In the genomic region with DNA sequence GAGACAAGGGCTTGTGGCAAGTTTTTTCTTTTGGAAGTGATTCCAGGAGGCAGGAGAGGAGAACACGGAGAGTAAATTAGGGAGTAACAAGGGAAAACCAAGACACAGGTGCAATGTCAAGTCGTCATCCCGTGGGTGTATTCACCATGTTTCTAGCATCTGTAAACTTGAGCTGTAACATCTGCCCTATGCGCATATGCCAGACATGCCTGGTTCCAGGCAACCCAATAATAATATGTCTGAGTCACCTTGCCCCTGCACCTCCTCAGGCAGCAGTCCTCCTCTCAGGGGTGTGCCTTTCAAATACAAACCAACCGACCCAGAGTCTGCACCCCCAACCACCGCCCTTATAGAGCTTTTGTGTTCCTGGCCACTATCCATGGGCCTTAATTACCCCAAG, we compare ENCODE assay signal across 24 cellular contexts.
DNase-seq lines count a peak whose midpoint lies in the region; ATAC-seq, FAIRE-seq and TF ChIP-seq lines count a peak whose summit lies in the region.
"Had no signal": no experiment of that assay in that cellular context is flagged by ENCODE, and none has a peak within 500 bp of the region (broad histone marks: within the 10 kb centered on the region; RNA-seq: fewer than 3 reads in every experiment).

No MANE protein-coding gene starts in this region.

- TF ChIP-seq CTCF in GM23338 (conservative IDR thresholded peaks at IDR 0.05; ENCODE audit: low read depth in 2 of 2): no peak
- no peak for TF ChIP-seq CTCF in H1 (IDR thresholded peaks at IDR 0.05; ENCODE audit: control extremely low read depth in 1 of 3, insufficient read depth in 1 of 3, low read depth in 1 of 3, low read length in 3 of 3)
- no peak for TF ChIP-seq CTCF in osteoblast (IDR thresholded peaks at IDR 0.05; ENCODE audit: extremely low read depth, low read depth, low read length)

- H3K27ac Mint-ChIP-seq in GM23338: 0 out of 2 replicates have a peak overlapping the region, but pooled peaks have one; percentile 58
- H3K27ac Mint-ChIP-seq: CD14-positive monocyte; CD4-positive, alpha-beta memory T cell; CD4-positive, CD25-positive, alpha-beta regulatory T cell; CD8-positive, alpha-beta memory T cell had no signal

- H3K4me2 ChIP-seq in GM23338: no peak overlapping the region
- no peak overlapping the region for H3K4me2 ChIP-seq in H1 (ENCODE audit: insufficient read depth in 1 of 2, low read depth in 2 of 2, low read length in 2 of 2)
- H3K4me2 ChIP-seq in osteoblast (ENCODE audit: insufficient read depth, low read length): no peak overlapping the region
- H3K4me2 ChIP-seq: BLaER1 had no signal

- H4K20me1 ChIP-seq in GM23338 (replicated peaks; ENCODE audit: insufficient read depth): no peaks in the 10 kb centered on the region
- no peaks in the 10 kb centered on the region for H4K20me1 ChIP-seq in H1 (replicated peaks in 1 of 2; ENCODE audit: control insufficient read depth in 1 of 2, insufficient read depth in 2 of 2, low read length in 2 of 2)
- no peaks in the 10 kb centered on the region for H4K20me1 ChIP-seq in osteoblast (ENCODE audit: insufficient read depth, low read length)
- H4K20me1 ChIP-seq: BLaER1 had no signal

- TF ChIP-seq POLR2A in H1 (IDR thresholded peaks at IDR 0.05; ENCODE audit: control extremely low read depth in 1 of 2, low read depth in 2 of 2, low read length in 2 of 2): no peak

- DNase-seq in GM23338 (ENCODE audit: low spot score): no peak
- peak; percentile 6 for DNase-seq in NCI-H2171 (lab: John Stamatoyannopoulos, UW)
- no peak for DNase-seq in H1 (ENCODE audit: low read depth in 1 of 2, low spot score in 2 of 2)
- peak; percentile 39 for DNase-seq in osteoblast (ENCODE audit: insufficient read length, low spot score, missing footprints)
- DNase-seq in D341Med (ENCODE audit: low spot score): no peak
- DNase-seq in SHP77 (lab: John Stamatoyannopoulos, UW): no peak
- DNase-seq: 8988T; ACHN; BE2C; C1 segment of cervical spinal cord; CD4-positive, alpha-beta memory T cell; CD4-positive, CD25-positive, alpha-beta regulatory T cell; CD8-positive, alpha-beta memory T cell; COR-L47; DMS79 treated with DMSO at 0.1 percent for 48 hours; GF-D8 had no signal

- H3K27me3 Mint-ChIP-seq in GM23338 (ENCODE audit: insufficient read depth, low read depth, poor library complexity): peaks cover 5% of the 10 kb centered on the region
- H3K27me3 Mint-ChIP-seq: CD4-positive, alpha-beta memory T cell had no signal

- H3K23ac ChIP-seq in H1 (ENCODE audit: insufficient read length): no peak overlapping the region

- no peaks in the 10 kb centered on the region for H3K4me1 ChIP-seq in GM23338 (ENCODE audit: insufficient read depth)
- peaks cover 0 to 4% (median 2%) of the 10 kb centered on the region in 4 experiments; a peak in 2 of 7 replicates for H3K4me1 ChIP-seq in H1 (replicated peaks in 1 of 4; ENCODE audit: control insufficient read depth in 3 of 4, insufficient read depth in 4 of 4, low read length in 3 of 4)
- H3K4me1 ChIP-seq in osteoblast (ENCODE audit: insufficient read depth, low read length): no peaks in the 10 kb centered on the region
- H3K4me1 ChIP-seq: BE2C, BLaER1 had no signal

- H3K27ac ChIP-seq in GM23338 (ENCODE audit: low read depth) (no peak overlapping the region), H1 (ENCODE audit: low read depth, low read length) (no peak overlapping the region), osteoblast (ENCODE audit: low read depth, low read length) (no peak overlapping the region)
- H3K27ac ChIP-seq: BLaER1 had no signal

- 76% methylated on average over 6 of the region's 6 CpGs; no CpG with 5 or more reads in 1 of the 2 experiments for WGBS in H1 (ENCODE audit: extremely low coverage in 1 of 2, insufficient coverage in 1 of 2, insufficient read length in 1 of 2, insufficient replicate concordance in 2 of 2, low coverage in 1 of 2, low lambda C conversion rate in 2 of 2, missing lambda C conversion rate in 1 of 2), 2 experiments

- no peak overlapping the region for H2AK5ac ChIP-seq in H1 (ENCODE audit: low read depth, low read length)

- no peaks in the 10 kb centered on the region for H3K79me2 ChIP-seq in GM23338 (replicated peaks; ENCODE audit: insufficient read depth)
- no peaks in the 10 kb centered on the region for H3K79me2 ChIP-seq in H1 (ENCODE audit: control insufficient read depth in 1 of 2, insufficient read depth in 2 of 2, low read length in 2 of 2)
- no peaks in the 10 kb centered on the region for H3K79me2 ChIP-seq in osteoblast (ENCODE audit: insufficient read depth, low read length)

- no peak for TF ChIP-seq RAD21 in H1 (IDR thresholded peaks at IDR 0.05 in 1 of 2, conservative IDR thresholded peaks at IDR 0.05 in 1 of 2; ENCODE audit: low read depth in 2 of 2, low read length in 2 of 2)

- H3K9me2 ChIP-seq in GM23338 (ENCODE audit: insufficient read depth): no peaks in the 10 kb centered on the region

- no peak overlapping the region for H3K4me3 Mint-ChIP-seq in GM23338
- H3K4me3 Mint-ChIP-seq: CD14-positive monocyte; CD4-positive, alpha-beta memory T cell; CD4-positive, CD25-positive, alpha-beta regulatory T cell; CD8-positive, alpha-beta memory T cell had no signal

- H3K79me1 ChIP-seq in H1 (ENCODE audit: low read depth, low read length): no peaks in the 10 kb centered on the region

- H3K23me2 ChIP-seq in H1 (ENCODE audit: low read depth, low read length): no peaks in the 10 kb centered on the region

- no peak overlapping the region for H2BK5ac ChIP-seq in H1 (ENCODE audit: low read depth, low read length)

- peak; percentile 52 for FAIRE-seq in H1 (lab: Jason Lieb, UNC)
- FAIRE-seq: A204.1, D721Med, G401.6, GM12891 had no signal

- H3K4me3 ChIP-seq in GM23338 (no peak overlapping the region), H1 (ENCODE audit: extremely low read depth in 1 of 4, insufficient read depth in 2 of 4, low read depth in 3 of 4, low read length in 4 of 4) (no peak overlapping the region), osteoblast (ENCODE audit: insufficient read depth, low read length) (no peak overlapping the region)
- H3K4me3 ChIP-seq: BLaER1 had no signal

- TF ChIP-seq EP300 in H1 (IDR thresholded peaks at IDR 0.05; ENCODE audit: borderline replicate concordance in 1 of 2, low read depth in 2 of 2, low read length in 2 of 2): no peak

- no peak overlapping the region for H3K18ac ChIP-seq in H1 (ENCODE audit: extremely low read depth, low read length)

- H3K9me3 Mint-ChIP-seq in GM23338: no peaks in the 10 kb centered on the region

- H3K4me1 Mint-ChIP-seq in GM23338: peaks cover 9% of the 10 kb centered on the region; the same call in 2 of the 3 replicates
- H3K4me1 Mint-ChIP-seq: CD14-positive monocyte; CD4-positive, alpha-beta memory T cell; CD4-positive, CD25-positive, alpha-beta regulatory T cell; CD8-positive, alpha-beta memory T cell had no signal

- H3F3A ChIP-seq in GM23338 (replicated peaks; ENCODE audit: low read depth): no peaks in the 10 kb centered on the region

- no peak overlapping the region for H2BK12ac ChIP-seq in H1 (ENCODE audit: low read depth, low read length)

- no peak overlapping the region for H2BK20ac ChIP-seq in H1 (ENCODE audit: low read length)

- H4K5ac ChIP-seq in H1 (ENCODE audit: insufficient read length, low read depth, low read length): no peak overlapping the region

- H3K56ac ChIP-seq in H1 (replicated peaks; ENCODE audit: insufficient read length, low read depth, low read length): no peak overlapping the region

- no peaks in the 10 kb centered on the region for H3K36me3 ChIP-seq in GM23338 (ENCODE audit: insufficient read depth)
- H3K36me3 ChIP-seq in H1 (ENCODE audit: control insufficient read depth in 2 of 4, insufficient read depth in 4 of 4, low read length in 3 of 4): no peaks in the 10 kb centered on the region
- H3K36me3 ChIP-seq in osteoblast (ENCODE audit: insufficient read depth, low read length): no peaks in the 10 kb centered on the region
- H3K36me3 ChIP-seq: BE2C, BLaER1 had no signal

- H4K8ac ChIP-seq in H1 (ENCODE audit: extremely low read depth, insufficient read depth, low read length): no peak overlapping the region

- no peaks in the 10 kb centered on the region for H3K9me3 ChIP-seq in H1 (ENCODE audit: insufficient read depth in 2 of 2, low read depth in 1 of 2, low read length in 1 of 2)
- H3K9me3 ChIP-seq in osteoblast (ENCODE audit: low read depth, low read length): no peaks in the 10 kb centered on the region
- H3K9me3 ChIP-seq: BE2C, BLaER1 had no signal

- H3K4ac ChIP-seq in H1 (replicated peaks; ENCODE audit: insufficient read length, low read depth, low read length): no peak overlapping the region

- ATAC-seq in GM23338 (no peak; the same call in 2 of the 3 replicates), GM18870 (IDR thresholded peaks at IDR 0.05; ENCODE audit: unreplicated experiment) (no peak), GM21529 (IDR thresholded peaks at IDR 0.05; ENCODE audit: unreplicated experiment) (no peak)

- H4K91ac ChIP-seq in H1 (replicated peaks; ENCODE audit: insufficient read length, low read length): no peak overlapping the region

- H3K9ac ChIP-seq in H1 (replicated peaks in 1 of 4; ENCODE audit: extremely low read depth in 1 of 4, low read depth in 3 of 4, low read length in 3 of 4): no peak overlapping the region
- H3K9ac ChIP-seq: BLaER1 had no signal

- H2BK15ac ChIP-seq in H1 (ENCODE audit: low read length): no peak overlapping the region

- no peak overlapping the region for H3K14ac ChIP-seq in H1 (ENCODE audit: insufficient read length)

- no peak overlapping the region for H2BK120ac ChIP-seq in H1 (replicated peaks; ENCODE audit: low read depth, low read length)

- H2AFZ ChIP-seq in GM23338: no peak overlapping the region
- no peak overlapping the region for H2AFZ ChIP-seq in H1 (ENCODE audit: low read length)
- no peak overlapping the region for H2AFZ ChIP-seq in osteoblast (ENCODE audit: low read length)

- no peaks in the 10 kb centered on the region for H3K27me3 ChIP-seq in GM23338 (ENCODE audit: insufficient read depth)
- no peaks in the 10 kb centered on the region for H3K27me3 ChIP-seq in H1 (replicated peaks in 1 of 4; ENCODE audit: control insufficient read depth in 3 of 4, extremely low read depth in 1 of 4, insufficient read depth in 3 of 4, low read length in 3 of 4)
- no peaks in the 10 kb centered on the region for H3K27me3 ChIP-seq in osteoblast (ENCODE audit: insufficient read depth, low read length)
- H3K27me3 ChIP-seq: BE2C, BLaER1 had no signal

- CTCF ChIA-PET in H1 (lab: Charles Lee; ENCODE audit: partially characterized antibody): interaction anchor here (4.5 kb wide), 1 partner anchor 11 kb away, joined by 22 read pairs; no protein-coding TSS in a partner anchor

- POLR2A ChIA-PET in H1 (lab: Charles Lee; ENCODE audit: partially characterized antibody): no interaction called here

- H3K36me3 Mint-ChIP-seq in GM23338 (ENCODE audit: low read depth): no peaks in the 10 kb centered on the region
- H3K36me3 Mint-ChIP-seq: CD14-positive monocyte; CD4-positive, alpha-beta memory T cell; CD4-positive, CD25-positive, alpha-beta regulatory T cell; CD8-positive, alpha-beta memory T cell had no signal

TF ChIP-seq in GM23338, 12 proteins besides CTCF, POLR2A, EP300 and RAD21 (continues in another document):
- no peak for TF ChIP-seq NANOG (IDR thresholded peaks at IDR 0.05; ENCODE audit: borderline replicate concordance)

TF ChIP-seq in H1, 55 proteins besides CTCF, POLR2A, EP300 and RAD21 (continues in another document):
- TF ChIP-seq CEBPB (IDR thresholded peaks at IDR 0.05; ENCODE audit: low read depth, low read length): no peak
- no peak for TF ChIP-seq CHD2 (IDR thresholded peaks at IDR 0.05; ENCODE audit: low read length)
- no peak for TF ChIP-seq CBX8 (IDR thresholded peaks at IDR 0.05; ENCODE audit: borderline replicate concordance, low read depth, low read length)

Comparison
In these comparisons a context has a peak if more than half of its experiments do, and no peak if none do; other contexts are left out.
1. DNase-seq: peak in NCI-H2171 (single experiment) and osteoblast (single experiment); none in GM23338 (single experiment), H1 (0 of 2), D341Med (single experiment) and SHP77 (0 of 2).